ENCODE assay signal across 16 cellular contexts in genomic region chr9:33153001-33153400, GRCh38. TPM values are rescaled to one million over a fixed set of nuclear protein-coding genes. Genes with fewer than 3 reads are reported as not detected.
DNase-seq lines count a peak whose midpoint lies in the region; ATAC-seq, FAIRE-seq and TF ChIP-seq lines count a peak whose summit lies in the region.
"Had no signal": no experiment of that assay in that cellular context is flagged by ENCODE, and none has a peak within 500 bp of the region (broad histone marks: within the 10 kb centered on the region; RNA-seq: fewer than 3 reads in every experiment).

No MANE protein-coding gene starts in this region.

- no peak for TF ChIP-seq RAD21 in A549 (conservative IDR thresholded peaks at IDR 0.05 in 1 of 2, IDR thresholded peaks at IDR 0.05 in 1 of 2)

- no peaks in the 10 kb centered on the region for H3K27me3 Mint-ChIP-seq in CD8-positive, alpha-beta T cell (ENCODE audit: low read depth)
- H3K27me3 Mint-ChIP-seq in WTC11 (ENCODE audit: low read depth) (no peaks in the 10 kb centered on the region), naive B cell (no peaks in the 10 kb centered on the region)

- H3K36me3 Mint-ChIP-seq in CD8-positive, alpha-beta T cell = peaks cover 2% of the 10 kb centered on the region
- H3K36me3 Mint-ChIP-seq in WTC11 = no peaks in the 10 kb centered on the region
- peaks cover 0 to 11% of the 10 kb centered on the region in 2 donors for H3K36me3 Mint-ChIP-seq in naive B cell

- ATAC-seq in A549 (no peak), WTC11 (no peak), naive B cell (ENCODE audit: low read depth in 2 of 2) (no peak)
- ATAC-seq in CD8-positive, alpha-beta T cell = no peak
- ATAC-seq: gastroesophageal sphincter had no signal

- peak overlapping the region; percentile 70 for H3K4me3 Mint-ChIP-seq in CD8-positive, alpha-beta T cell
- no peak overlapping the region for H3K4me3 Mint-ChIP-seq in WTC11
- peak overlapping the region; percentile 42 to 85 (median 78) for H3K4me3 Mint-ChIP-seq in naive B cell

- H2AFZ ChIP-seq in osteoblast (ENCODE audit: low read length) = no peak overlapping the region

- WGBS in A549 (ENCODE audit: missing lambda C conversion rate) = 22% methylated on average over 2 of the region's 2 CpGs

- TF ChIP-seq EP300 in A549 (IDR thresholded peaks at IDR 0.05) = no peak

- 0 out of 3 replicates have a peak overlapping the region, but pooled peaks have one; percentile 9 for H3K4me2 ChIP-seq in A549
- no peak overlapping the region for H3K4me2 ChIP-seq in osteoblast (ENCODE audit: insufficient read depth, low read length)

- H3K4me1 ChIP-seq in A549 = peaks cover 98% of the 10 kb centered on the region
- H3K4me1 ChIP-seq in CD8-positive, alpha-beta T cell (ENCODE audit: insufficient read depth, low read length) = peaks cover 74% of the 10 kb centered on the region
- peaks cover 0 to 78% (median 48%) of the 10 kb centered on the region in 4 donors for H3K4me1 ChIP-seq in tibial artery
- peaks cover 51% of the 10 kb centered on the region for H3K4me1 ChIP-seq in osteoblast (ENCODE audit: insufficient read depth, low read length)

- H3K4me1 Mint-ChIP-seq in CD8-positive, alpha-beta T cell (ENCODE audit: low read depth) = peaks cover 81% of the 10 kb centered on the region
- H3K4me1 Mint-ChIP-seq in WTC11 = peaks cover 15% of the 10 kb centered on the region
- H3K4me1 Mint-ChIP-seq in naive B cell = peaks cover 73 to 90% (median 78%) of the 10 kb centered on the region in 3 donors

- H3K4me3 ChIP-seq in A549 = no peak overlapping the region
- H3K4me3 ChIP-seq in CD8-positive, alpha-beta T cell (ENCODE audit: low read depth, low read length) = no peak overlapping the region
- H3K4me3 ChIP-seq in tibial artery = no peak overlapping the region
- no peak overlapping the region for H3K4me3 ChIP-seq in osteoblast (ENCODE audit: insufficient read depth, low read length)
- H3K4me3 ChIP-seq: gastroesophageal sphincter, uterus had no signal

- POLR2A ChIA-PET in A549 (lab: Yijun Ruan, JAX) (no interaction called here), WTC11 (lab: Charles Lee) (no interaction called here)
- POLR2A ChIA-PET in CD8-positive, alpha-beta T cell (lab: Charles Lee) = interaction anchor here (0.6 to 1.8 kb wide), 2 partner anchors 11 to 14 kb away, joined by 3 to 10 read pairs; partner anchors contain the start of gene B4GALT1

- H3K27ac ChIP-seq in A549 = peak overlapping the region in 1 of 2 experiments; percentile 45; a peak in 3 of 6 replicates
- H3K27ac ChIP-seq in CD8-positive, alpha-beta T cell (ENCODE audit: low read depth, low read length) = no peak overlapping the region
- H3K27ac ChIP-seq in tibial artery = no peak overlapping the region
- no peak overlapping the region for H3K27ac ChIP-seq in osteoblast (ENCODE audit: low read depth, low read length)
- H3K27ac ChIP-seq: uterus had no signal

- CTCF ChIA-PET in A549 (lab: Yijun Ruan, JAX) = no interaction called here
- CTCF ChIA-PET in CD8-positive, alpha-beta T cell (lab: Charles Lee) = no interaction called here
- CTCF ChIA-PET in WTC11 (lab: Charles Lee) = no interaction called here

- FAIRE-seq in A549 (lab: Jason Lieb, UNC) = no peak
- FAIRE-seq: bronchial epithelial cell had no signal

- H4K20me1 ChIP-seq in osteoblast (ENCODE audit: insufficient read depth, low read length) = peaks cover 55% of the 10 kb centered on the region

- TF ChIP-seq CTCF in A549 (IDR thresholded peaks at IDR 0.05) = no peak
- TF ChIP-seq CTCF in CD8-positive, alpha-beta T cell (IDR thresholded peaks at IDR 0.05) = no peak
- no peak for TF ChIP-seq CTCF in WTC11 (IDR thresholded peaks at IDR 0.05)
- TF ChIP-seq CTCF in tibial artery (IDR thresholded peaks at IDR 0.05) = no peak
- TF ChIP-seq CTCF in osteoblast (IDR thresholded peaks at IDR 0.05; ENCODE audit: extremely low read depth, low read depth, low read length) = no peak

- H3K9me3 Mint-ChIP-seq in CD8-positive, alpha-beta T cell = peaks cover 4% of the 10 kb centered on the region
- H3K9me3 Mint-ChIP-seq in WTC11 = no peaks in the 10 kb centered on the region
- H3K9me3 Mint-ChIP-seq in naive B cell = peaks cover 0 to 3% (median 0%) of the 10 kb centered on the region in 7 donors

- H3K36me3 ChIP-seq in CD8-positive, alpha-beta T cell (ENCODE audit: insufficient read depth, low read length) = no peaks in the 10 kb centered on the region
- H3K36me3 ChIP-seq in tibial artery (no peaks in the 10 kb centered on the region), osteoblast (ENCODE audit: insufficient read depth, low read length) (peaks cover 4% of the 10 kb centered on the region)
- H3K36me3 ChIP-seq: gastroesophageal sphincter, uterus had no signal

- no peaks in the 10 kb centered on the region for H3K27me3 ChIP-seq in CD8-positive, alpha-beta T cell (ENCODE audit: insufficient read depth, low read length)
- H3K27me3 ChIP-seq in tibial artery (no peaks in the 10 kb centered on the region), osteoblast (ENCODE audit: insufficient read depth, low read length) (no peaks in the 10 kb centered on the region)
- H3K27me3 ChIP-seq: gastroesophageal sphincter, uterus had no signal

- peak overlapping the region; percentile 90 for H3K27ac Mint-ChIP-seq in CD8-positive, alpha-beta T cell
- H3K27ac Mint-ChIP-seq in WTC11 (peak overlapping the region; percentile 45; the same call in 1 of the 2 replicates), naive B cell (peak overlapping the region; percentile 34 to 96 (median 92))

- H3K9me3 ChIP-seq in A549 (no peaks in the 10 kb centered on the region), tibial artery (no peaks in the 10 kb centered on the region), osteoblast (ENCODE audit: low read depth, low read length) (no peaks in the 10 kb centered on the region)
- no peaks in the 10 kb centered on the region for H3K9me3 ChIP-seq in CD8-positive, alpha-beta T cell (ENCODE audit: low read length)
- H3K9me3 ChIP-seq: gastroesophageal sphincter had no signal

- no peak for TF ChIP-seq POLR2A in A549 (IDR thresholded peaks at IDR 0.05; ENCODE audit: low read length)

- no peak for DNase-seq in A549 (ENCODE audit: low read depth in 1 of 2, low spot score in 1 of 2)
- no peak for DNase-seq in CD8-positive, alpha-beta T cell
- DNase-seq in WTC11 (ENCODE audit: low spot score) = no peak
- no peak for DNase-seq in naive B cell
- DNase-seq in tibial artery = no peak
- no peak for DNase-seq in stimulated activated naive CD4-positive, alpha-beta T cell treated with Interleukin-2 at 50 U/mL for 16 hours (lab: John Stamatoyannopoulos, UW)
- no peak for DNase-seq in osteoblast (ENCODE audit: insufficient read length, low spot score, missing footprints)
- DNase-seq in NCI-H1105 treated with DMSO at 0.1 percent for 48 hours (lab: John Stamatoyannopoulos, UW) = no peak
- DNase-seq: activated CD4-positive, CD25-positive, alpha-beta regulatory T cell; activated effector memory CD4-positive, alpha-beta T cell treated with Interleukin-2 at 50 U/mL for 16 hours; midbrain; NCI-H1092; OCI-M1; uterus had no signal

- peaks cover 96% of the 10 kb centered on the region for H3K79me2 ChIP-seq in osteoblast (ENCODE audit: insufficient read depth, low read length)

- intact Hi-C loops in CD8-positive, alpha-beta T cell (cut with DNase I, micrococcal nuclease) = no loop called here
- intact Hi-C loops in tibial artery (cut with DNase I; ENCODE audit: low total_unique reads) = no loop called here

TF ChIP-seq in A549, 52 proteins besides CTCF, POLR2A, EP300 and RAD21 (continues in another document):
- TF ChIP-seq SMC3 (IDR thresholded peaks at IDR 0.05) (no peak), CEBPB (IDR thresholded peaks at IDR 0.05) (no peak), USF2 (IDR thresholded peaks at IDR 0.05) (no peak), TFCP2L1 (CRISPR knock-in tag; IDR thresholded peaks at IDR 0.05) (no peak), CHD4 (IDR thresholded peaks at IDR 0.05; ENCODE audit: borderline replicate concordance) (no peak), CBX2 (IDR thresholded peaks at IDR 0.05; ENCODE audit: borderline replicate concordance, low read depth) (no peak)

TF ChIP-seq in WTC11, 78 proteins besides CTCF, POLR2A, EP300 and RAD21 (continues in another document):
- TF ChIP-seq ZNF121 (CRISPR knock-in tag; IDR thresholded peaks at IDR 0.05) = no peak
- TF ChIP-seq ESRRA (CRISPR knock-in tag; IDR thresholded peaks at IDR 0.05; ENCODE audit: borderline replicate concordance) = no peak
- TF ChIP-seq ZNF219 (CRISPR knock-in tag; IDR thresholded peaks at IDR 0.05; ENCODE audit: borderline replicate concordance) = no peak
- TF ChIP-seq PRRX2 (CRISPR knock-in tag; IDR thresholded peaks at IDR 0.05) = no peak
- TF ChIP-seq JAZF1 (CRISPR knock-in tag; IDR thresholded peaks at IDR 0.05) = no peak
- TF ChIP-seq STAT6 (CRISPR knock-in tag; conservative IDR thresholded peaks at IDR 0.05; ENCODE audit: low read depth) = no peak

RNA-seq across cellular contexts. Expression of gene B4GALT1, which starts 14.1 kb away (rescaled TPM):
- polyA plus RNA-seq in A549 (2011; rRNA removed) = 180 and 191 TPM in 2 replicates
- 52.5 and 77.2 TPM in 2 replicates for polyA plus RNA-seq in A549 (2012; cell fraction: cytosol; rRNA removed)
- polyA plus RNA-seq in A549 (2012; cell fraction: nucleus; rRNA removed) = 58.3 and 75.3 TPM in 2 replicates
- 140 to 182 TPM (median 167 TPM) in 3 replicates for polyA plus RNA-seq in A549 (2017; fragmentation: RNase III; extraction: RNeasy Plus Mini Kit Qiagen cat#74134 plus additional on column Dnase treatment)
- 251 and 259 TPM in 2 replicates for polyA minus RNA-seq in A549 (2011; rRNA and poly(A)+ RNA removed)
- total RNA-seq in CD8-positive, alpha-beta T cell = 100 to 1,000 TPM; 139 to 140 TPM
- 19.1 to 20.2 TPM (median 19.8 TPM) in 3 replicates for total RNA-seq in WTC11 (2021)
- 100 to 1,000 TPM in 1 of 6 donors, 10 to 100 TPM in 5; 30.4 to 112 (median 72.8) TPM for polyA plus RNA-seq in naive B cell (ENCODE audit: low read depth in 6 of 6)
- 63.7 and 76.3 TPM in 2 replicates for total RNA-seq in osteoblast
